15 cellular contexts compared by ENCODE assay signal in the genomic region with DNA sequence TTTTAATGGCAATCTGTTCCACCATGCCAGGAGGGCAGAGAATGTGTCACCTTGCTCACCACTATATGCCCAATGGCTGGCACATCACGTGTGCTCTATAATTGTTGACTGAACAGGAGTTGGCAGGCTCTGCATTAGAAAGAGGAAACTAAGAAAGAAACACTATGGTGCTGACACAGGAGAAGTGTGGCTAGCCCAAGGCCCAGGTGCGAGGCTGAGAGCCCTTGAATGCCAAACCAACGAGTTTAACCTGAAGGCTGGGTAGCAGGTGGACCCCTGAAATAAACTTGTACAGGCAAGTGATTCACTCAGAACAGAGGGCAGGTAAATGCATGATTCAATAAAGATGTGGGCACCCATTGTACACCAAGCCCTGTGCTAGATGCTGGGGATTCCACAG. TPM values are rescaled to one million over a fixed set of nuclear protein-coding genes. Genes with fewer than 3 reads are reported as not detected.
A peak's percentile ranks its signal among the peaks of the same experiment; 100 is the strongest.
DNase-seq lines count a peak whose midpoint lies in the region; ATAC-seq and TF ChIP-seq lines count a peak whose summit lies in the region.
"Had no signal": no experiment of that assay in that cellular context is flagged by ENCODE, and none has a peak within 500 bp of the region (broad histone marks: within the 10 kb centered on the region; RNA-seq: fewer than 3 reads in every experiment).

No MANE protein-coding gene starts in this region.

- H3K4me1 ChIP-seq in Caco-2: peaks cover 12% of the 10 kb centered on the region; the same call in 1 of the 2 replicates
- H3K4me1 ChIP-seq in naive thymus-derived CD4-positive, alpha-beta T cell (ENCODE audit: control insufficient read depth in 2 of 2, insufficient read depth in 2 of 2, low read length in 2 of 2): peaks cover 26 to 30% of the 10 kb centered on the region in 2 donors

- DNase-seq in Caco-2 (no peak), islet precursor cell (no peak), erythroblast (lab: John Stamatoyannopoulos, UW) (no peak)
- no peak for DNase-seq in activated T-helper 2 cell treated with anti-CD3 and anti-CD28 coated beads, Interferon-gamma antibody, Interleukin-2, Interleukin-4, amounts not matched to agents 10 μg/mL and 5 μg/mL and 100 μg/mL, durations not matched to agents 14 hours and 24 hours and 36 hours (ENCODE audit: low spot score)
- peak in 1 of 9 donors; percentile 18 for DNase-seq in naive thymus-derived CD4-positive, alpha-beta T cell
- DNase-seq: caudate nucleus, esophagus squamous epithelium, midbrain, substantia nigra, T1000 had no signal

- H3K4me3 Mint-ChIP-seq in Caco-2 (ENCODE audit: unreplicated experiment) (peak overlapping the region; percentile 91), IgD-negative memory B cell (peak overlapping the region in 3 of 4 donors; percentile 35 to 98 (median 91))
- H3K4me3 Mint-ChIP-seq in activated T-helper 2 cell treated with anti-CD3 and anti-CD28 coated beads, Interferon-gamma antibody, Interleukin-2, Interleukin-4, amounts not matched to agents 10 μg/mL and 5 μg/mL and 100 μg/mL, durations not matched to agents 14 hours and 24 hours and 36 hours (ENCODE audit: low read depth): peak overlapping the region; percentile 70
- peak overlapping the region; percentile 12 to 98 (median 86) for H3K4me3 Mint-ChIP-seq in naive thymus-derived CD4-positive, alpha-beta T cell

- H3K9me3 Mint-ChIP-seq in Caco-2 (ENCODE audit: unreplicated experiment): no peaks in the 10 kb centered on the region
- no peaks in the 10 kb centered on the region for H3K9me3 Mint-ChIP-seq in IgD-negative memory B cell
- H3K9me3 Mint-ChIP-seq in activated T-helper 2 cell treated with anti-CD3 and anti-CD28 coated beads, Interferon-gamma antibody, Interleukin-2, Interleukin-4, amounts not matched to agents 10 μg/mL and 5 μg/mL and 100 μg/mL, durations not matched to agents 14 hours and 24 hours and 36 hours: no peaks in the 10 kb centered on the region
- H3K9me3 Mint-ChIP-seq in naive thymus-derived CD4-positive, alpha-beta T cell: no peaks in the 10 kb centered on the region

- no peak for TF ChIP-seq CTCF in Caco-2 (IDR thresholded peaks at IDR 0.05; ENCODE audit: insufficient read depth in 1 of 2, low read depth in 1 of 2, low read length in 1 of 2, severe bottlenecking in 1 of 2, unreplicated experiment in 1 of 2)

- no peaks in the 10 kb centered on the region for H3K27me3 Mint-ChIP-seq in Caco-2 (ENCODE audit: insufficient read depth, unreplicated experiment)
- no peaks in the 10 kb centered on the region for H3K27me3 Mint-ChIP-seq in IgD-negative memory B cell
- no peaks in the 10 kb centered on the region for H3K27me3 Mint-ChIP-seq in activated T-helper 2 cell treated with anti-CD3 and anti-CD28 coated beads, Interferon-gamma antibody, Interleukin-2, Interleukin-4, amounts not matched to agents 10 μg/mL and 5 μg/mL and 100 μg/mL, durations not matched to agents 14 hours and 24 hours and 36 hours (ENCODE audit: low read depth)
- H3K27me3 Mint-ChIP-seq in naive thymus-derived CD4-positive, alpha-beta T cell: no peaks in the 10 kb centered on the region

- no peaks in the 10 kb centered on the region; the same call in 1 of the 2 replicates for H3K36me3 ChIP-seq in Caco-2 (ENCODE audit: control insufficient read depth, insufficient read depth, low read length)
- peaks cover 0 to 21% (median 0%) of the 10 kb centered on the region in 3 experiments for H3K36me3 ChIP-seq in naive thymus-derived CD4-positive, alpha-beta T cell (ENCODE audit: control insufficient read depth in 2 of 3, insufficient read depth in 3 of 3, low read length in 3 of 3)

- no TSS peak for BruUV-seq in Caco-2 (replicated peaks; lab: Mats Ljungman, UMichigan)

- no peaks in the 10 kb centered on the region for H3K27me3 ChIP-seq in Caco-2 (replicated peaks; ENCODE audit: control insufficient read depth, insufficient read depth, low read length)
- no peaks in the 10 kb centered on the region for H3K27me3 ChIP-seq in naive thymus-derived CD4-positive, alpha-beta T cell (ENCODE audit: control insufficient read depth in 2 of 2, insufficient read depth in 2 of 2, low read length in 2 of 2)
- H3K27me3 ChIP-seq: esophagus squamous epithelium, right atrium auricular region had no signal

- CTCF ChIA-PET in Caco-2 (lab: Charles Lee): no interaction called here
- CTCF ChIA-PET in naive thymus-derived CD4-positive, alpha-beta T cell (lab: Charles Lee): no interaction called here

- H3K4me3 ChIP-seq in Caco-2 (ENCODE audit: low read depth, low read length): no peak overlapping the region
- H3K4me3 ChIP-seq in naive thymus-derived CD4-positive, alpha-beta T cell (ENCODE audit: low read length): no peak overlapping the region
- H3K4me3 ChIP-seq: esophagus squamous epithelium, HAP-1, right atrium auricular region had no signal

- H3K4me1 Mint-ChIP-seq in Caco-2 (ENCODE audit: low read depth, unreplicated experiment) (peaks cover 18% of the 10 kb centered on the region), IgD-negative memory B cell (peaks cover 6 to 32% (median 24%) of the 10 kb centered on the region in 3 donors)
- H3K4me1 Mint-ChIP-seq in activated T-helper 2 cell treated with anti-CD3 and anti-CD28 coated beads, Interferon-gamma antibody, Interleukin-2, Interleukin-4, amounts not matched to agents 10 μg/mL and 5 μg/mL and 100 μg/mL, durations not matched to agents 14 hours and 24 hours and 36 hours (ENCODE audit: low read depth): peaks cover 33% of the 10 kb centered on the region
- peaks cover 33 to 57% (median 50%) of the 10 kb centered on the region in 7 donors for H3K4me1 Mint-ChIP-seq in naive thymus-derived CD4-positive, alpha-beta T cell

- H3K36me3 Mint-ChIP-seq in Caco-2 (ENCODE audit: insufficient read depth, unreplicated experiment) (peaks cover 24% of the 10 kb centered on the region), IgD-negative memory B cell (peaks cover 2% of the 10 kb centered on the region)
- H3K36me3 Mint-ChIP-seq in activated T-helper 2 cell treated with anti-CD3 and anti-CD28 coated beads, Interferon-gamma antibody, Interleukin-2, Interleukin-4, amounts not matched to agents 10 μg/mL and 5 μg/mL and 100 μg/mL, durations not matched to agents 14 hours and 24 hours and 36 hours (ENCODE audit: low read depth): peaks cover 36% of the 10 kb centered on the region
- H3K36me3 Mint-ChIP-seq in naive thymus-derived CD4-positive, alpha-beta T cell: peaks cover 3 to 22% (median 14%) of the 10 kb centered on the region in 5 donors

- no peak overlapping the region for H3K27ac ChIP-seq in naive thymus-derived CD4-positive, alpha-beta T cell (ENCODE audit: low read depth, low read length)
- H3K27ac ChIP-seq: right atrium auricular region had no signal

- H3K27ac Mint-ChIP-seq in Caco-2 (ENCODE audit: unreplicated experiment) (peak overlapping the region; percentile 94), IgD-negative memory B cell (peak overlapping the region in 2 of 3 donors; percentile 28 to 74)
- H3K27ac Mint-ChIP-seq in activated T-helper 2 cell treated with anti-CD3 and anti-CD28 coated beads, Interferon-gamma antibody, Interleukin-2, Interleukin-4, amounts not matched to agents 10 μg/mL and 5 μg/mL and 100 μg/mL, durations not matched to agents 14 hours and 24 hours and 36 hours: peak overlapping the region; percentile 67
- peak overlapping the region in 8 of 9 donors; percentile 3 to 96 (median 55) for H3K27ac Mint-ChIP-seq in naive thymus-derived CD4-positive, alpha-beta T cell

- ATAC-seq in naive thymus-derived CD4-positive, alpha-beta T cell: no peak
- ATAC-seq in HG02798 (IDR thresholded peaks at IDR 0.05; ENCODE audit: poor library complexity, unreplicated experiment): no peak
- ATAC-seq: Panc1 had no signal

- intact Hi-C loops in Caco-2 (cut with micrococcal nuclease; ENCODE audit: unreplicated experiment): loop anchor here (10.0 kb wide), 1 partner anchor 468 kb away; no protein-coding TSS in a partner anchor
- intact Hi-C loops in activated T-helper 2 cell treated with anti-CD3 and anti-CD28 coated beads, Interferon-gamma antibody, Interleukin-2, Interleukin-4, amounts not matched to agents 10 μg/mL and 5 μg/mL and 100 μg/mL, durations not matched to agents 14 hours and 24 hours and 36 hours (cut with micrococcal nuclease): loop anchor here (10.0 kb wide), 2 partner anchors 302 to 698 kb away; partner anchors contain the start of gene NUP210
- intact Hi-C loops in naive thymus-derived CD4-positive, alpha-beta T cell (cut with micrococcal nuclease): loop anchor here in 1 of 2 donors (10.0 kb wide), 2 partner anchors 468 to 1048 kb away; partner anchors contain the start of gene IQSEC1

- no peak for TF ChIP-seq POLR2A in erythroblast (IDR thresholded peaks at IDR 0.05; ENCODE audit: low read length)

- no peaks in the 10 kb centered on the region for H3K9me3 ChIP-seq in Caco-2
- H3K9me3 ChIP-seq in naive thymus-derived CD4-positive, alpha-beta T cell (ENCODE audit: control insufficient read depth in 2 of 3, low read length in 3 of 3): no peaks in the 10 kb centered on the region
- H3K9me3 ChIP-seq: esophagus squamous epithelium, HAP-1, right atrium auricular region had no signal

- POLR2A ChIA-PET in Caco-2 (lab: Charles Lee): no interaction called here
- POLR2A ChIA-PET in naive thymus-derived CD4-positive, alpha-beta T cell (lab: Charles Lee): interaction anchor here (0.6 to 7.2 kb wide), 5 partner anchors 10 to 268 kb away, joined by 4 to 96 read pairs (median 4); partner anchors contain the start of genes LSM3 and XPC

RNA-seq across cellular contexts. Expression of gene CHCHD4, which starts 2.4 kb away (rescaled TPM):
- 15.3 and 15.9 TPM in 2 replicates for total RNA-seq in Caco-2 (2022)
- 18.7 TPM for polyA plus RNA-seq in IgD-negative memory B cell
- 24.8 and 25.0 TPM in 2 replicates for total RNA-seq in activated T-helper 2 cell treated with anti-CD3 and anti-CD28 coated beads, Interferon-gamma antibody, Interleukin-2, Interleukin-4, amounts not matched to agents 10 μg/mL and 5 μg/mL and 100 μg/mL, durations not matched to agents 14 hours and 24 hours and 36 hours
- total RNA-seq in naive thymus-derived CD4-positive, alpha-beta T cell: 10 to 100 TPM in 1 of 5 experiments, 1 to 10 TPM in 4; 3.3 to 14.1 (median 8.4) TPM
- 10 to 100 TPM in 1 of 2 donors, 1 to 10 TPM in 1; 9.8 to 12.6 TPM for polyA plus RNA-seq in naive thymus-derived CD4-positive, alpha-beta T cell

RNA-seq across cellular contexts. Expression of gene TMEM43, which starts 2.6 kb away (rescaled TPM):
- 33.0 and 35.2 TPM in 2 replicates for total RNA-seq in Caco-2 (2022)
- polyA plus RNA-seq in IgD-negative memory B cell: 40.0 TPM
- total RNA-seq in activated T-helper 2 cell treated with anti-CD3 and anti-CD28 coated beads, Interferon-gamma antibody, Interleukin-2, Interleukin-4, amounts not matched to agents 10 μg/mL and 5 μg/mL and 100 μg/mL, durations not matched to agents 14 hours and 24 hours and 36 hours: 36.7 and 39.2 TPM in 2 replicates
- 10 to 100 TPM; 30.1 to 54.8 (median 46.5) TPM for total RNA-seq in naive thymus-derived CD4-positive, alpha-beta T cell
- 10 to 100 TPM; 55.6 to 55.8 TPM for polyA plus RNA-seq in naive thymus-derived CD4-positive, alpha-beta T cell

RNA-seq across cellular contexts. Expression of gene XPC, which starts 56.1 kb away (rescaled TPM):
- total RNA-seq in Caco-2 (2022): 31.0 and 33.1 TPM in 2 replicates
- 40.6 TPM for polyA plus RNA-seq in IgD-negative memory B cell
- total RNA-seq in activated T-helper 2 cell treated with anti-CD3 and anti-CD28 coated beads, Interferon-gamma antibody, Interleukin-2, Interleukin-4, amounts not matched to agents 10 μg/mL and 5 μg/mL and 100 μg/mL, durations not matched to agents 14 hours and 24 hours and 36 hours: 31.4 and 33.2 TPM in 2 replicates
- 10 to 100 TPM; 56.3 to 94.8 (median 78.1) TPM for total RNA-seq in naive thymus-derived CD4-positive, alpha-beta T cell
- 10 to 100 TPM; 50.0 to 54.2 TPM for polyA plus RNA-seq in naive thymus-derived CD4-positive, alpha-beta T cell

RNA-seq across cellular contexts. Expression of gene LSM3, which starts 56.3 kb away (rescaled TPM):
- 19.1 and 20.5 TPM in 2 replicates for total RNA-seq in Caco-2 (2022)
- polyA plus RNA-seq in IgD-negative memory B cell: 25.3 TPM
- 15.1 and 18.3 TPM in 2 replicates for total RNA-seq in activated T-helper 2 cell treated with anti-CD3 and anti-CD28 coated beads, Interferon-gamma antibody, Interleukin-2, Interleukin-4, amounts not matched to agents 10 μg/mL and 5 μg/mL and 100 μg/mL, durations not matched to agents 14 hours and 24 hours and 36 hours
- total RNA-seq in naive thymus-derived CD4-positive, alpha-beta T cell: 10 to 100 TPM in 1 of 5 experiments, 1 to 10 TPM in 4; 6.0 to 14.1 (median 8.0) TPM
- 10 to 100 TPM; 10.5 to 26.2 TPM for polyA plus RNA-seq in naive thymus-derived CD4-positive, alpha-beta T cell
